Comparison of ENCODE assay signal across 1 cellular context in genomic region chr6:108966236-108966635, GRCh38.
TF ChIP-seq lines count a peak whose summit lies in the region.

No MANE protein-coding gene starts in this region.

TF ChIP-seq in GM23338, 12 proteins besides CTCF, POLR2A, EP300 and RAD21 (continued from another document):
- TF ChIP-seq ZNF462 (CRISPR knock-in tag; IDR thresholded peaks at IDR 0.05), result no peak
- no peak for TF ChIP-seq CREB1 (CRISPR knock-in tag; IDR thresholded peaks at IDR 0.05; ENCODE audit: low read depth)
TF ChIP-seq in GM23338: peak in this region for 0.
